ENCODE assay signal across 9 cellular contexts in genomic region chrX:36898301-36898700, GRCh38.
DNase-seq lines count a peak whose midpoint lies in the region; ATAC-seq and TF ChIP-seq lines count a peak whose summit lies in the region.
"Had no signal": no experiment of that assay in that cellular context is flagged by ENCODE, and none has a peak within 500 bp of the region (broad histone marks: within the 10 kb centered on the region; RNA-seq: fewer than 3 reads in every experiment).

No MANE protein-coding gene starts in this region.

- DNase-seq in SKM-1 treated with dmso at 0.1 percent for 144 hours (lab: John Stamatoyannopoulos, UW; ENCODE audit: unreplicated experiment) = peak; percentile 22
- DNase-seq in SKM-1 (lab: John Stamatoyannopoulos, UW; ENCODE audit: unreplicated experiment) = no peak
- DNase-seq in IMR-90 = peak; percentile 0
- peak; percentile 1 for DNase-seq in cardiac fibroblast (ENCODE audit: low read depth in 2 of 2)
- no peak for DNase-seq in upper lobe of right lung
- DNase-seq in stimulated activated naive CD8-positive, alpha-beta T cell treated with anti-CD3 and anti-CD28 coated beads, Interleukin-15, amount 100 ng/mL, for 72 hours = no peak

- CTCF ChIA-PET in IMR-90 (lab: Yijun Ruan, JAX) = interaction anchor here (1.2 kb wide), 1 partner anchor 13 kb away, joined by 3 read pairs; no protein-coding TSS in a partner anchor

- no peaks in the 10 kb centered on the region for H3K27me3 Mint-ChIP-seq in stimulated activated naive CD8-positive, alpha-beta T cell treated with anti-CD3 and anti-CD28 coated beads, Interleukin-15, amount 100 ng/mL, for 72 hours

- H3K18ac ChIP-seq in IMR-90 (ENCODE audit: low read depth, low read length) = no peak overlapping the region

- no peak overlapping the region for H3K27ac ChIP-seq in IMR-90 (ENCODE audit: insufficient read depth, low read length)
- no peak overlapping the region for H3K27ac ChIP-seq in upper lobe of right lung
- H3K27ac ChIP-seq: SJSA1 had no signal

- H3K4me3 ChIP-seq in IMR-90 (ENCODE audit: insufficient read depth, low read depth, low read length) (no peak overlapping the region), cardiac fibroblast (replicated peaks in 1 of 2; ENCODE audit: low read depth in 2 of 2, low read length in 2 of 2) (no peak overlapping the region), upper lobe of right lung (no peak overlapping the region)
- H3K4me3 ChIP-seq: SJSA1 had no signal

- intact Hi-C loops in IMR-90 (cut with micrococcal nuclease) (no loop called here), upper lobe of right lung (cut with DNase I) (no loop called here)

- no peak overlapping the region for H2AK5ac ChIP-seq in IMR-90 (ENCODE audit: low read depth, low read length)

- no peak overlapping the region for H4K8ac ChIP-seq in IMR-90 (ENCODE audit: low read depth in 2 of 2, low read length in 2 of 2)

- whole genome bisulfite sequencing in IMR-90 (ENCODE audit: extremely low coverage in 2 of 2, insufficient read length in 1 of 2), 2 experiments = 40% methylated on average over 1 of the region's 3 CpGs; no CpG with 5 or more reads in 1 of the 2 experiments

- no peak overlapping the region for H3K23ac ChIP-seq in IMR-90 (ENCODE audit: low read depth, low read length)

- H4K5ac ChIP-seq in IMR-90 (ENCODE audit: low read depth, low read length) = no peak overlapping the region

- TF ChIP-seq POLR2A in IMR-90 (IDR thresholded peaks at IDR 0.05; ENCODE audit: low read depth, low read length) = no peak

- no peaks in the 10 kb centered on the region for H3K4me1 ChIP-seq in IMR-90 (ENCODE audit: control insufficient read depth, insufficient read depth, low read length)
- H3K4me1 ChIP-seq in upper lobe of right lung = no peaks in the 10 kb centered on the region
- H3K4me1 ChIP-seq: SJSA1 had no signal

- dilution Hi-C loops in IMR-90 (cut with HindIII; ENCODE audit: low sequenced_read_pairs, unreplicated experiment) = no loop called here

- no peak overlapping the region for H2BK5ac ChIP-seq in IMR-90 (ENCODE audit: low read depth, low read length, poor library complexity, severe bottlenecking)

- no peak overlapping the region for H2BK15ac ChIP-seq in IMR-90 (ENCODE audit: low read depth, low read length)

- no peaks in the 10 kb centered on the region for H3K4me1 Mint-ChIP-seq in stimulated activated naive CD8-positive, alpha-beta T cell treated with anti-CD3 and anti-CD28 coated beads, Interleukin-15, amount 100 ng/mL, for 72 hours

- no peak overlapping the region for H3K27ac Mint-ChIP-seq in stimulated activated naive CD8-positive, alpha-beta T cell treated with anti-CD3 and anti-CD28 coated beads, Interleukin-15, amount 100 ng/mL, for 72 hours

- no peaks in the 10 kb centered on the region for H3K9me3 Mint-ChIP-seq in stimulated activated naive CD8-positive, alpha-beta T cell treated with anti-CD3 and anti-CD28 coated beads, Interleukin-15, amount 100 ng/mL, for 72 hours

- TF ChIP-seq RAD21 in IMR-90 (IDR thresholded peaks at IDR 0.05; ENCODE audit: low read length) = no peak

- no peaks in the 10 kb centered on the region for H3K36me3 ChIP-seq in IMR-90 (ENCODE audit: control insufficient read depth, insufficient read depth, low read length)
- H3K36me3 ChIP-seq in upper lobe of right lung = no peaks in the 10 kb centered on the region
- H3K36me3 ChIP-seq: SJSA1 had no signal

- no peak overlapping the region for H2AFZ ChIP-seq in IMR-90 (replicated peaks; ENCODE audit: low read length, poor library complexity)

- H3K4ac ChIP-seq in IMR-90 (ENCODE audit: low read depth, low read length) = no peak overlapping the region

- H3K79me1 ChIP-seq in IMR-90 (ENCODE audit: low read depth in 1 of 2, low read length in 2 of 2) = no peaks in the 10 kb centered on the region

- H3K14ac ChIP-seq in IMR-90 (replicated peaks; ENCODE audit: low read depth, low read length) = no peak overlapping the region

- H3K9me1 ChIP-seq in IMR-90 (ENCODE audit: insufficient read depth, low read length) = no peaks in the 10 kb centered on the region

- H3K9ac ChIP-seq in IMR-90 (ENCODE audit: low read depth, low read length) = no peak overlapping the region

- POLR2A ChIA-PET in IMR-90 (lab: Charles Lee; ENCODE audit: unreplicated experiment) = no interaction called here

- in situ Hi-C loops in IMR-90 (cut with MboI; ENCODE audit: low sequenced_read_pairs) = no loop called here

- ATAC-seq in IMR-90 (ENCODE audit: low read depth) (peak; percentile 51; the same call in 1 of the 2 replicates), upper lobe of right lung (peak; percentile 46), GM21381 (IDR thresholded peaks at IDR 0.05; ENCODE audit: unreplicated experiment) (no peak), GM21529 (IDR thresholded peaks at IDR 0.05; ENCODE audit: unreplicated experiment) (no peak)
- ATAC-seq in stimulated activated naive CD8-positive, alpha-beta T cell treated with anti-CD3 and anti-CD28 coated beads, Interleukin-15, amount 100 ng/mL, for 72 hours = no peak

- H3K4me2 ChIP-seq in IMR-90 (ENCODE audit: low read depth, low read length) = no peak overlapping the region

- H3K9me3 ChIP-seq in IMR-90 (ENCODE audit: control insufficient read depth, insufficient read depth, low read length) (no peaks in the 10 kb centered on the region), upper lobe of right lung (no peaks in the 10 kb centered on the region)
- H3K9me3 ChIP-seq: SJSA1 had no signal

- no peak overlapping the region for H2AK9ac ChIP-seq in IMR-90 (replicated peaks; ENCODE audit: low read depth, low read length, poor library complexity)

- H4K20me1 ChIP-seq in IMR-90 (ENCODE audit: insufficient read depth, low read length) = no peaks in the 10 kb centered on the region

- peak; percentile 35 for TF ChIP-seq CTCF in IMR-90 (conservative IDR thresholded peaks at IDR 0.05; ENCODE audit: low read depth, low read length)
- TF ChIP-seq CTCF in cardiac fibroblast (IDR thresholded peaks at IDR 0.05; ENCODE audit: low read depth, low read length) = peak; percentile 43
- TF ChIP-seq CTCF in upper lobe of right lung (IDR thresholded peaks at IDR 0.05) = peak; percentile 28

- H2BK20ac ChIP-seq in IMR-90 (ENCODE audit: low read depth, low read length) = no peak overlapping the region

- no peak overlapping the region for H2BK120ac ChIP-seq in IMR-90 (ENCODE audit: low read depth, low read length)

- no peak overlapping the region for H3K4me3 Mint-ChIP-seq in stimulated activated naive CD8-positive, alpha-beta T cell treated with anti-CD3 and anti-CD28 coated beads, Interleukin-15, amount 100 ng/mL, for 72 hours

- H3K27me3 ChIP-seq in IMR-90 (ENCODE audit: control insufficient read depth, insufficient read depth, low read length) = no peaks in the 10 kb centered on the region
- no peaks in the 10 kb centered on the region for H3K27me3 ChIP-seq in upper lobe of right lung
- H3K27me3 ChIP-seq: SJSA1 had no signal

- BruUV-seq in IMR-90 (replicated peaks; lab: Mats Ljungman, UMichigan) = no TSS peak

- H3K56ac ChIP-seq in IMR-90 (ENCODE audit: extremely low read depth, insufficient read depth, low read length) = no peak overlapping the region

- no peak overlapping the region for H4K91ac ChIP-seq in IMR-90 (ENCODE audit: insufficient read depth, low read depth, low read length)

TF ChIP-seq in IMR-90, 13 proteins besides CTCF, POLR2A, EP300 and RAD21:
- TF ChIP-seq CHD1 (IDR thresholded peaks at IDR 0.05; ENCODE audit: low read depth, low read length) (no peak), BHLHE40 (IDR thresholded peaks at IDR 0.05; ENCODE audit: low read depth, low read length) (no peak), MAFK (IDR thresholded peaks at IDR 0.05; ENCODE audit: low read depth, low read length) (no peak), RFX5 (IDR thresholded peaks at IDR 0.05; ENCODE audit: low read depth, low read length) (no peak), MAZ (IDR thresholded peaks at IDR 0.05; ENCODE audit: borderline replicate concordance, low read depth, low read length) (no peak), CEBPB (IDR thresholded peaks at IDR 0.05; ENCODE audit: low read depth, low read length) (no peak), FOS (IDR thresholded peaks at IDR 0.05; ENCODE audit: low read depth, low read length) (no peak), SMC3 (IDR thresholded peaks at IDR 0.05; ENCODE audit: low read depth, low read length) (no peak), RCOR1 (IDR thresholded peaks at IDR 0.05; ENCODE audit: insufficient replicate concordance, low read length) (no peak), NFE2L2 (IDR thresholded peaks at IDR 0.05; ENCODE audit: low read depth, low read length) (no peak), MXI1 (IDR thresholded peaks at IDR 0.05; ENCODE audit: borderline replicate concordance, low read depth, low read length) (no peak)
- TF ChIP-seq, protein P1, sequence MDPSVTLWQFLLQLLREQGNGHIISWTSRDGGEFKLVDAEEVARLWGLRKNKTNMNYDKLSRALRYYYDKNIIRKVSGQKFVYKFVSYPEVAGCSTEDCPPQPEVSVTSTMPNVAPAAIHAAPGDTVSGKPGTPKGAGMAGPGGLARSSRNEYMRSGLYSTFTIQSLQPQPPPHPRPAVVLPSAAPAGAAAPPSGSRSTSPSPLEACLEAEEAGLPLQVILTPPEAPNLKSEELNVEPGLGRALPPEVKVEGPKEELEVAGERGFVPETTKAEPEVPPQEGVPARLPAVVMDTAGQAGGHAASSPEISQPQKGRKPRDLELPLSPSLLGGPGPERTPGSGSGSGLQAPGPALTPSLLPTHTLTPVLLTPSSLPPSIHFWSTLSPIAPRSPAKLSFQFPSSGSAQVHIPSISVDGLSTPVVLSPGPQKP (IDR thresholded peaks at IDR 0.05; ENCODE audit: borderline replicate concordance, low read depth, low read length) = no peak
- TF ChIP-seq, protein P2, sequence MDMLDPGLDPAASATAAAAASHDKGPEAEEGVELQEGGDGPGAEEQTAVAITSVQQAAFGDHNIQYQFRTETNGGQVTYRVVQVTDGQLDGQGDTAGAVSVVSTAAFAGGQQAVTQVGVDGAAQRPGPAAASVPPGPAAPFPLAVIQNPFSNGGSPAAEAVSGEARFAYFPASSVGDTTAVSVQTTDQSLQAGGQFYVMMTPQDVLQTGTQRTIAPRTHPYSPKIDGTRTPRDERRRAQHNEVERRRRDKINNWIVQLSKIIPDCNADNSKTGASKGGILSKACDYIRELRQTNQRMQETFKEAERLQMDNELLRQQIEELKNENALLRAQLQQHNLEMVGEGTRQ (IDR thresholded peaks at IDR 0.05; ENCODE audit: low read depth, low read length) = no peak

Comparison
In these comparisons a context has a peak if more than half of its experiments do, and no peak if none do; other contexts are left out.
1. DNase-seq: peak in SKM-1 treated with dmso at 0.1 percent for 144 hours (single experiment), IMR-90 (single experiment) and cardiac fibroblast (2 of 2); none in SKM-1 (single experiment), upper lobe of right lung (single experiment) and stimulated activated naive CD8-positive, alpha-beta T cell treated with anti-CD3 and anti-CD28 coated beads, Interleukin-15, amount 100 ng/mL, for 72 hours (0 of 2).
2. ATAC-seq: peak in IMR-90 (single experiment) and upper lobe of right lung (single experiment); none in stimulated activated naive CD8-positive, alpha-beta T cell treated with anti-CD3 and anti-CD28 coated beads, Interleukin-15, amount 100 ng/mL, for 72 hours (single experiment), GM21381 (single experiment) and GM21529 (single experiment).
3. Peak in every context shown above with its lines, with median percentiles within 50 percentile points of each other: CTCF ChIP-seq.